12 cellular contexts compared by ENCODE assay signal in the genomic region with DNA sequence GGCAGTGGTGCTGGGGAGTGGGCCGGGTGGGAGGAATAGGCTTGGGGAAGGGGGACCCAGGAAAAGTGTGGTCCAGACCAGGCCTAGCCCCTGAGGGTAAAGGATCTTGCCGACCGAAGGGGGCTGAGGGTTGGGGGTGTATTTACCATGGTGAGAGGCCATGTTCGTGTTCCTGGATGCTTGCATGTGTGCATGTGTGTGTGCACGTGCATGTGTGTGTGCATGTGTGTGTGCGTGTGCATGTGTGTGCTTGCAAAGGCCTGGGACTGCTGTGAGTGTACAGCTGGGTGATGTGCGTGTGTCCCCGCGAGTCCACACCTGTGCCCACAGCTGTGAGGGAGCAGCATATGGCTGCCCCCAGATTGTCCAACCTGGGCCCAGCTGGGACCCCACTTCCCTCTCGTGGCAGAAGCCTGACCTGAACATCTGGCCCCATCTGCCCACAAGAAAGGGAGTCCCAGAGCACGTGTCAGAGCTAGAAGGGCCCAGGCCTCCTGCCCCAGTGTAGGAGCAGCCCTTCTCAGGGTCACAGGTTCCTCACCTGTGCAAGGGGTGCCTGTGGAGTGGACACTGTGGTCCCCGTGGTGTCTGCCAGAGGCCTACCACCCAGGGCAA. TPM values are rescaled to one million over a fixed set of nuclear protein-coding genes. Genes with fewer than 3 reads are reported as not detected.
A peak's percentile ranks its signal among the peaks of the same experiment; 100 is the strongest.
DNase-seq lines count a peak whose midpoint lies in the region; ATAC-seq, FAIRE-seq and TF ChIP-seq lines count a peak whose summit lies in the region.
"Had no signal": no experiment of that assay in that cellular context is flagged by ENCODE, and none has a peak within 500 bp of the region (broad histone marks: within the 10 kb centered on the region; RNA-seq: fewer than 3 reads in every experiment).

No MANE protein-coding gene starts in this region.

- no peak for TF ChIP-seq POLR2A in H54 (IDR thresholded peaks at IDR 0.05; ENCODE audit: low read depth, low read length)

- H3K4me3 Mint-ChIP-seq in astrocyte (ENCODE audit: unreplicated experiment) = no peak overlapping the region
- H3K4me3 Mint-ChIP-seq in naive thymus-derived CD8-positive, alpha-beta T cell = peak overlapping the region in 5 of 10 donors; percentile 56 to 74 (median 67)
- no peak overlapping the region for H3K4me3 Mint-ChIP-seq in CD14-positive monocyte

- H3K79me2 ChIP-seq in Karpas-422 (ENCODE audit: low read length) = no peaks in the 10 kb centered on the region
- H3K79me2 ChIP-seq in astrocyte (ENCODE audit: insufficient read depth, low read length) = no peaks in the 10 kb centered on the region

- H3K27me3 ChIP-seq in Karpas-422 (ENCODE audit: low read length) (no peaks in the 10 kb centered on the region), astrocyte (ENCODE audit: insufficient read depth, low read length) (no peaks in the 10 kb centered on the region)

- H3K4me3 ChIP-seq in Karpas-422 (ENCODE audit: low read length) (no peak overlapping the region), astrocyte (ENCODE audit: insufficient read depth, low read depth, low read length) (no peak overlapping the region)

- intact Hi-C loops in CD14-positive monocyte (cut with micrococcal nuclease) = no loop called here

- POLR2A ChIA-PET in naive thymus-derived CD8-positive, alpha-beta T cell (lab: Charles Lee) = interaction anchor here (0.6 to 4.0 kb wide), 4 partner anchors 10 to 1205 kb away, joined by 3 to 126 read pairs (median 4); a partner anchor contains a TSS

- FAIRE-seq in astrocyte (lab: Jason Lieb, UNC) (no peak), H54 (lab: Jason Lieb, UNC) (no peak)

- TF ChIP-seq CTCF in astrocyte (IDR thresholded peaks at IDR 0.05; ENCODE audit: insufficient read depth, low read depth, low read length) (no peak), CD14-positive monocyte (IDR thresholded peaks at IDR 0.05) (no peak)

- H3K27ac ChIP-seq in Karpas-422 (ENCODE audit: low read length) = no peak overlapping the region
- H3K27ac ChIP-seq in astrocyte (ENCODE audit: low read depth, low read length) = peak overlapping the region; percentile 32

- no peaks in the 10 kb centered on the region for H3K9me2 ChIP-seq in Karpas-422 (replicated peaks; ENCODE audit: insufficient read depth, low read length)

- H3K4me1 ChIP-seq in Karpas-422 (ENCODE audit: low read length) (peaks cover 16% of the 10 kb centered on the region), astrocyte (ENCODE audit: insufficient read depth, low read length) (peaks cover 46% of the 10 kb centered on the region)

- no peak overlapping the region for H2AFZ ChIP-seq in Karpas-422 (ENCODE audit: low read length)
- H2AFZ ChIP-seq in astrocyte (ENCODE audit: low read depth, low read length) = no peak overlapping the region

- H3K9ac ChIP-seq in Karpas-422 (ENCODE audit: low read length) (0 out of 2 replicates have a peak overlapping the region, but pooled peaks have one; percentile 4), astrocyte (ENCODE audit: low read length) (no peak overlapping the region)

- H3K27ac Mint-ChIP-seq in astrocyte (ENCODE audit: unreplicated experiment) = peak overlapping the region; percentile 24
- H3K27ac Mint-ChIP-seq in naive thymus-derived CD8-positive, alpha-beta T cell = peak overlapping the region; percentile 81 to 96 (median 91)
- no peak overlapping the region for H3K27ac Mint-ChIP-seq in CD14-positive monocyte

- DNase-seq in DMS 273 treated with DMSO at 0.1 percent for 48 hours (lab: John Stamatoyannopoulos, UW) (peak; percentile 65), Karpas-422 (no peak), astrocyte (ENCODE audit: low read depth) (no peak), SKM-1 (lab: John Stamatoyannopoulos, UW; ENCODE audit: unreplicated experiment) (no peak), CD14-positive monocyte (ENCODE audit: low spot score) (no peak), H54 (ENCODE audit: insufficient read length, low spot score) (no peak)
- DNase-seq in naive thymus-derived CD8-positive, alpha-beta T cell = no peak
- DNase-seq: activated CD4-positive, CD25-positive, alpha-beta regulatory T cell treated with anti-CD3 and anti-CD28 coated beads, Interleukin-2, amount 50 U/mL, for 72 hours; cortex of kidney; Kasumi-1; stimulated activated naive CD4-positive, alpha-beta T cell had no signal

- ATAC-seq in naive thymus-derived CD8-positive, alpha-beta T cell = no peak
- ATAC-seq in HG02798 (IDR thresholded peaks at IDR 0.05; ENCODE audit: poor library complexity, unreplicated experiment) = no peak

- H4K20me1 ChIP-seq in Karpas-422 (ENCODE audit: insufficient read depth, low read depth, low read length) (no peaks in the 10 kb centered on the region), astrocyte (ENCODE audit: insufficient read depth, low read length) (no peaks in the 10 kb centered on the region)

- peaks cover 39% of the 10 kb centered on the region for H3K4me1 Mint-ChIP-seq in astrocyte (ENCODE audit: low read depth, unreplicated experiment)
- H3K4me1 Mint-ChIP-seq in naive thymus-derived CD8-positive, alpha-beta T cell = peaks cover 36 to 73% (median 63%) of the 10 kb centered on the region in 4 donors
- peaks cover 17% of the 10 kb centered on the region for H3K4me1 Mint-ChIP-seq in CD14-positive monocyte

- H3K36me3 Mint-ChIP-seq in astrocyte (ENCODE audit: low read depth, unreplicated experiment) (no peaks in the 10 kb centered on the region), CD14-positive monocyte (no peaks in the 10 kb centered on the region)
- no peaks in the 10 kb centered on the region for H3K36me3 Mint-ChIP-seq in naive thymus-derived CD8-positive, alpha-beta T cell

- H3K9me3 ChIP-seq in Karpas-422 (ENCODE audit: low read length) (no peaks in the 10 kb centered on the region), astrocyte (ENCODE audit: insufficient read depth, low read depth, low read length) (no peaks in the 10 kb centered on the region)

- H3K36me3 ChIP-seq in Karpas-422 (ENCODE audit: insufficient read depth, low read length) (no peaks in the 10 kb centered on the region), astrocyte (ENCODE audit: insufficient read depth, low read length) (no peaks in the 10 kb centered on the region)

- H3K27me3 Mint-ChIP-seq in astrocyte (ENCODE audit: low read depth, unreplicated experiment) (no peaks in the 10 kb centered on the region), CD14-positive monocyte (ENCODE audit: low read depth in 3 of 3) (peaks cover 0 to 4% (median 2%) of the 10 kb centered on the region in 3 donors)
- no peaks in the 10 kb centered on the region for H3K27me3 Mint-ChIP-seq in naive thymus-derived CD8-positive, alpha-beta T cell

- H3K4me2 ChIP-seq in Karpas-422 (ENCODE audit: low read depth, low read length, poor library complexity, severe bottlenecking) = no peak overlapping the region
- H3K4me2 ChIP-seq in astrocyte (ENCODE audit: low read length) = peak overlapping the region; percentile 39

- peaks cover 5% of the 10 kb centered on the region for H3K9me3 Mint-ChIP-seq in astrocyte (ENCODE audit: unreplicated experiment)
- no peaks in the 10 kb centered on the region for H3K9me3 Mint-ChIP-seq in naive thymus-derived CD8-positive, alpha-beta T cell
- peaks cover 0 to 4% (median 2%) of the 10 kb centered on the region in 7 donors for H3K9me3 Mint-ChIP-seq in CD14-positive monocyte

RNA-seq across cellular contexts. Expression of a gene that starts 8.4 kb away (rescaled TPM):
- not detected in 2 replicates for total RNA-seq in Karpas-422 (2014; rRNA removed; shearing (Covaris generic); ENCODE audit: low replicate concordance)
- total RNA-seq in astrocyte = 50.9 and 58.8 TPM in 2 replicates
- 10 to 100 TPM; 37.0 to 41.3 TPM for total RNA-seq in naive thymus-derived CD8-positive, alpha-beta T cell
- polyA plus RNA-seq in naive thymus-derived CD8-positive, alpha-beta T cell = 100 to 1,000 TPM in 2 of 3 donors, 10 to 100 TPM in 1; 43.8 to 128 (median 114) TPM
- polyA plus RNA-seq in CD14-positive monocyte = under 1 TPM in 1 of 2 donors, not detected in 1; 0.13 TPM

RNA-seq across cellular contexts. Expression of a gene that starts 11.0 kb away (rescaled TPM):
- total RNA-seq in Karpas-422 (2014; rRNA removed; shearing (Covaris generic); ENCODE audit: low replicate concordance) = 0.78 and 1.1 TPM in 2 replicates
- total RNA-seq in astrocyte = 8.5 and 12.0 TPM in 2 replicates
- 1 to 10 TPM; 7.6 to 8.0 TPM for total RNA-seq in naive thymus-derived CD8-positive, alpha-beta T cell
- 1 to 10 TPM; 2.7 to 6.5 (median 3.7) TPM for polyA plus RNA-seq in naive thymus-derived CD8-positive, alpha-beta T cell
- polyA plus RNA-seq in CD14-positive monocyte = 1 to 10 TPM; 6.1 to 7.6 TPM

RNA-seq across cellular contexts. Expression of a gene that starts 19.7 kb away (rescaled TPM):
- total RNA-seq in Karpas-422 (2014; rRNA removed; shearing (Covaris generic); ENCODE audit: low replicate concordance) = 32.0 and 57.1 TPM in 2 replicates
- total RNA-seq in astrocyte = 43.5 and 47.8 TPM in 2 replicates
- 10 to 100 TPM; 47.6 to 48.8 TPM for total RNA-seq in naive thymus-derived CD8-positive, alpha-beta T cell
- polyA plus RNA-seq in naive thymus-derived CD8-positive, alpha-beta T cell = 10 to 100 TPM; 61.7 to 65.8 (median 63.6) TPM
- 10 to 100 TPM; 62.0 to 65.2 TPM for polyA plus RNA-seq in CD14-positive monocyte

RNA-seq across cellular contexts. Expression of a gene that starts 22.2 kb away (rescaled TPM):
- 10.6 and 11.9 TPM in 2 replicates for total RNA-seq in Karpas-422 (2014; rRNA removed; shearing (Covaris generic); ENCODE audit: low replicate concordance)
- total RNA-seq in astrocyte = 25.2 and 28.4 TPM in 2 replicates
- total RNA-seq in naive thymus-derived CD8-positive, alpha-beta T cell = 1 to 10 TPM; 7.2 to 7.5 TPM
- 10 to 100 TPM in 1 of 3 donors, 1 to 10 TPM in 2; 7.1 to 12.1 (median 8.5) TPM for polyA plus RNA-seq in naive thymus-derived CD8-positive, alpha-beta T cell
- 1 to 10 TPM; 1.7 TPM for polyA plus RNA-seq in CD14-positive monocyte

RNA-seq across cellular contexts. Expression of a gene that starts 33.6 kb away (rescaled TPM):
- not detected in 2 replicates for total RNA-seq in Karpas-422 (2014; rRNA removed; shearing (Covaris generic); ENCODE audit: low replicate concordance)
- 1.8 and 2.0 TPM in 2 replicates for total RNA-seq in astrocyte
- under 1 TPM in 1 of 2 experiments, not detected in 1; 0.13 TPM for total RNA-seq in naive thymus-derived CD8-positive, alpha-beta T cell
- not detected for polyA plus RNA-seq in naive thymus-derived CD8-positive, alpha-beta T cell
- polyA plus RNA-seq in CD14-positive monocyte = not detected

Comparison
In these comparisons a context has a peak if more than half of its experiments do, and no peak if none do; other contexts are left out.
1. H3K27ac Mint-ChIP-seq: peak in astrocyte (single experiment) and naive thymus-derived CD8-positive, alpha-beta T cell (10 of 10); none in CD14-positive monocyte (0 of 7).
2. RNA of a gene that starts 8.4 kb away (total RNA-seq): 50.9 to 58.8 TPM in astrocyte and 37.0 to 41.3 TPM in naive thymus-derived CD8-positive, alpha-beta T cell; not detected in Karpas-422; every median in the first group is over 10 times any median in the second.